8 cellular contexts compared by ENCODE assay signal in genomic region chr1:20634594-20635084, GRCh38. TPM values are rescaled to one million over a fixed set of nuclear protein-coding genes. Genes with fewer than 3 reads are reported as not detected.
DNase-seq lines count a peak whose midpoint lies in the region; TF ChIP-seq lines count a peak whose summit lies in the region.

No MANE protein-coding gene starts in this region.

- CTCF ChIA-PET in HEK293T (lab: Yijun Ruan, JAX) (interaction anchor here (0.6 to 1.3 kb wide), 2 partner anchors 27 to 60 kb away, joined by 3 to 6 read pairs; partner anchors contain the start of gene DDOST), RWPE1 (lab: Yijun Ruan, JAX) (interaction anchor here (0.9 to 2.5 kb wide), 2 partner anchors 46 to 59 kb away, joined by 3 to 10 read pairs; partner anchors contain the start of gene CDA)

- intact Hi-C loops in stomach (cut with DNase I; ENCODE audit: low total_unique reads) = loop anchor here (5.0 kb wide), 1 partner anchor 107 kb away; no protein-coding TSS in a partner anchor

- peaks cover 21 to 34% (median 31%) of the 10 kb centered on the region in 4 donors for H3K36me3 ChIP-seq in stomach

- peak; percentile 63 to 67 for DNase-seq in AML-193 (lab: John Stamatoyannopoulos, UW)
- DNase-seq in HEK293T (ENCODE audit: extremely low spot score) = peak; percentile 55
- DNase-seq in RWPE1 (ENCODE audit: low spot score) = peak; percentile 63
- DNase-seq in central memory CD4-positive, alpha-beta T cell = peak; percentile 39
- peak; percentile 72 for DNase-seq in kidney tubule cell (ENCODE audit: low spot score)
- peak; percentile 68 for DNase-seq in stomach
- DNase-seq in activated gamma-delta T cell (lab: John Stamatoyannopoulos, UW) = no peak
- DNase-seq in NAMALWA (ENCODE audit: low spot score) = no peak

- no peaks in the 10 kb centered on the region for H3K9me3 ChIP-seq in stomach

- H3K27me3 ChIP-seq in stomach = no peaks in the 10 kb centered on the region

- TF ChIP-seq CTCF in RWPE1 (conservative IDR thresholded peaks at IDR 0.05; ENCODE audit: low read depth) (no peak), stomach (IDR thresholded peaks at IDR 0.05) (no peak)

- H3K4me3 ChIP-seq in stomach = peak overlapping the region; percentile 86 to 99 (median 98)

- TF ChIP-seq POLR2A in stomach (IDR thresholded peaks at IDR 0.05) = no peak

- H3K27ac ChIP-seq in RWPE1 (peak overlapping the region; percentile 86), stomach (peak overlapping the region in 3 of 5 donors; percentile 91 to 95 (median 94))

- TF ChIP-seq EP300 in stomach (IDR thresholded peaks at IDR 0.05) = no peak

- POLR2A ChIA-PET in HEK293T (lab: Yijun Ruan, JAX) = interaction anchor here (1.2 to 2.6 kb wide), 6 partner anchors 14 to 82 kb away, joined by 4 to 27 read pairs (median 14); partner anchors contain the start of genes CDA, DDOST and FAM43B
- POLR2A ChIA-PET in RWPE1 (lab: Yijun Ruan, JAX; ENCODE audit: low non-redundant PET) = no interaction called here

- 3 to 12% (median 12%) methylated on average over 4 of the region's 4 CpGs for whole genome bisulfite sequencing in stomach, 5 donors

- peaks cover 19 to 38% (median 33%) of the 10 kb centered on the region in 4 donors for H3K4me1 ChIP-seq in stomach

TF ChIP-seq in HEK293T, 16 proteins besides CTCF, POLR2A, EP300 and RAD21:
- no peak for TF ChIP-seq TARDBP (IDR thresholded peaks at IDR 0.05)
- no peak for TF ChIP-seq PKNOX1 (IDR thresholded peaks at IDR 0.05)

RNA-seq across cellular contexts. Expression of gene PINK1, which starts 1.4 kb away (rescaled TPM):
- 100 to 1,000 TPM in 1 of 5 donors, 10 to 100 TPM in 4; 21.0 to 169 (median 42.4) TPM for total RNA-seq in stomach
- polyA plus RNA-seq in stomach = 10 to 100 TPM; 53.2 to 74.1 (median 69.9) TPM

RNA-seq across cellular contexts. Expression of gene DDOST, which starts 26.5 kb away (rescaled TPM):
- 100 to 1,000 TPM in 2 of 5 donors, 10 to 100 TPM in 3; 38.5 to 227 (median 88.1) TPM for total RNA-seq in stomach
- polyA plus RNA-seq in stomach = 100 to 1,000 TPM in 2 of 3 donors, 10 to 100 TPM in 1; 84.6 to 119 (median 117) TPM

RNA-seq across cellular contexts. Expression of gene CDA, which starts 45.7 kb away (rescaled TPM):
- 1 to 10 TPM in 1 of 5 donors, not detected in 4; 1.3 TPM for total RNA-seq in stomach
- 1 to 10 TPM in 2 of 3 donors, not detected in 1; 6.0 to 8.4 TPM for polyA plus RNA-seq in stomach

Comparison
In these comparisons a context has a peak if more than half of its experiments do, and no peak if none do; other contexts are left out.
1. DNase-seq: peak in AML-193 (2 of 2), HEK293T (single experiment), RWPE1 (single experiment), central memory CD4-positive, alpha-beta T cell (single experiment), kidney tubule cell (single experiment) and stomach (single experiment); none in activated gamma-delta T cell (single experiment) and NAMALWA (single experiment).